In the genomic region with DNA sequence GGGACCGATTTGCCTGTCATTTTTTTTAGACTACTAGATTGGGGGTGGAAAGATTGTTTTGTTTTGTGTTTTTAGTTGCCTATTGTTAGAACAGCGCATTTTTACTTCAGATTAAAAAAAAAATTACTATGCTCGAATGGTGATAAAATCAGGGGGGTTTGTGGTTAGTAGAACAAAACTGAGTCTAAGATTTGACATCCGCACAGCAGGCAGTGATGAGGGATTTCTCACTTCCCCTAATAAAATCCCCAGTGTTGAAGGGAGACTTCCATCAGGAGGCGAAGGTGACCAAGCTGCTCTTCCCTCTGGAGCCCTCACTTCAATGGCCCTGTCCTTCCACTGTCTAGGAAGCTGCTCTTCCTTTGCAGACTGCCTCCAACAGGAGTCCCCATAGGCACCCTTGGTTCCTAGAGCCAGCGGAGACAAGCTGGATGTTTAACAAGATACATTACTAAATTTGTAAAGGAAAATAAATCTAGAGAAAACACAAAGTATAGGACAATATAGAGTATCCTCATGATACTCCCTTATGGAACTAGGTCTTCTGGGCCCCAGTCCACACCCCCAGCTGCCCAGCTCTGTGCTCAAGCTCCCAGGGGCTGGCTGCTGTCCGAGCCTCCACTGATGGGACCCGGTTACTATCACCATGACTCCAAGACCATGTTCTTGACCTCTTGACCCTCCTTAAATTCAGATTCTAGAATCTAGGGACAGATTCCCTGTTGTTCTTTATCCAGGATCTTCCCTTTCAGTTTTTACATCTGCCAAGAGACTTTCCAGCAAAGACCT, we compare ENCODE assay signal across 22 cellular contexts. TPM values are rescaled to one million over a fixed set of nuclear protein-coding genes. Genes with fewer than 3 reads are reported as not detected.
DNase-seq lines count a peak whose midpoint lies in the region; ATAC-seq and TF ChIP-seq lines count a peak whose summit lies in the region.
"Had no signal": no experiment of that assay in that cellular context is flagged by ENCODE, and none has a peak within 500 bp of the region (broad histone marks: within the 10 kb centered on the region; RNA-seq: fewer than 3 reads in every experiment).

No MANE protein-coding gene starts in this region.

- CTCF ChIA-PET in OCI-LY7 (lab: Charles Lee; ENCODE audit: unreplicated experiment): interaction anchor here (0.8 to 2.8 kb wide), 9 partner anchors 8 to 102 kb away, joined by 3 to 12 read pairs (median 4); no protein-coding TSS in a partner anchor

- H3K9me2 ChIP-seq in OCI-LY7 (ENCODE audit: insufficient read depth, low read length): no peaks in the 10 kb centered on the region

- H3K79me2 ChIP-seq in OCI-LY7 (ENCODE audit: insufficient read depth, low read depth, low read length): no peaks in the 10 kb centered on the region

- no TSS peak for BruUV-seq in OCI-LY7 (replicated peaks; lab: Mats Ljungman, UMichigan)

- TF ChIP-seq CTCF in OCI-LY7 (conservative IDR thresholded peaks at IDR 0.05; ENCODE audit: low read length): 0 out of 2 replicates have a peak, but pooled peaks have one; percentile 13

- H3K4me1 ChIP-seq in OCI-LY7 (ENCODE audit: insufficient read depth, low read length, poor library complexity, severe bottlenecking): peaks cover 99% of the 10 kb centered on the region
- H3K4me1 ChIP-seq: BE2C had no signal

- H3K4me1 Mint-ChIP-seq in central memory CD8-positive, alpha-beta T cell: peaks cover 47% of the 10 kb centered on the region
- H3K4me1 Mint-ChIP-seq in stimulated activated memory B cell treated with anti-CD40 and anti-IgM and Interleukin-4, amounts not matched to agents 10 μg/mL and 1 μg/mL and 100 μg/mL, for 72 hours: peaks cover 70% of the 10 kb centered on the region

- peak; percentile 38 for DNase-seq in activated CD8-positive, alpha-beta memory T cell treated with anti-CD3 and anti-CD28 coated beads for 24 hours
- no peak for DNase-seq in activated CD8-positive, alpha-beta memory T cell treated with anti-CD3 and anti-CD28 coated beads, Interleukin-2, amount 50 U/mL, for 4 hours
- DNase-seq in OCI-LY7 (ENCODE audit: low spot score) (peak; percentile 71), SKM-1 treated with dmso at 0.1 percent for 144 hours (lab: John Stamatoyannopoulos, UW; ENCODE audit: unreplicated experiment) (no peak), anterior cingulate cortex (lab: John Stamatoyannopoulos, UW) (no peak)
- DNase-seq in central memory CD8-positive, alpha-beta T cell (ENCODE audit: low spot score in 2 of 2): no peak
- no peak for DNase-seq in NK-92 treated with Interleukin-12 subunit alpha and Interleukin-12 subunit beta, amount 100 ng/mL, for 24 hours (lab: John Stamatoyannopoulos, UW)
- DNase-seq: activated CD4-positive, alpha-beta T cell treated with anti-CD3 and anti-CD28 coated beads for 1 hour; activated effector memory CD4-positive, alpha-beta T cell treated with anti-CD3 and anti-CD28 coated beads, Interleukin-2, amount 50 U/mL, for 16 hours; BE2C; body of pancreas; IMR-90; NCI-H146; NCI-H524 treated with DMSO at 0.1 percent for 48 hours; small intestine; stimulated activated CD4-positive, alpha-beta T cell treated with anti-CD3 and anti-CD28 coated beads, Interleukin-2, amount 100 ng/mL, for 48 hours; stimulated activated naive CD8-positive, alpha-beta T cell treated with anti-CD3 and anti-CD28 coated beads, Interleukin-15, amount 100 ng/mL, for 72 hours; T1000; trophoblast cell had no signal

- H4K20me1 ChIP-seq in OCI-LY7 (ENCODE audit: insufficient read depth, low read length): no peaks in the 10 kb centered on the region

- ATAC-seq in central memory CD8-positive, alpha-beta T cell (replicated peaks; ENCODE audit: extremely low read depth, poor library complexity, severe bottlenecking): peak; percentile 14
- peak; percentile 34 for ATAC-seq in stimulated activated memory B cell treated with anti-CD40 and anti-IgM and Interleukin-4, amounts not matched to agents 10 μg/mL and 1 μg/mL and 100 μg/mL, for 72 hours
- ATAC-seq: body of pancreas; stimulated activated naive CD8-positive, alpha-beta T cell treated with anti-CD3 and anti-CD28 coated beads, Interleukin-15, amount 100 ng/mL, for 72 hours had no signal

- peak overlapping the region; percentile 28 for H3K4me3 ChIP-seq in OCI-LY7 (ENCODE audit: low read depth, low read length, poor library complexity, severe bottlenecking)
- H3K4me3 ChIP-seq: body of pancreas had no signal

- no peak overlapping the region for H3K27ac Mint-ChIP-seq in central memory CD8-positive, alpha-beta T cell (ENCODE audit: low read depth)
- peak overlapping the region; percentile 46 for H3K27ac Mint-ChIP-seq in stimulated activated memory B cell treated with anti-CD40 and anti-IgM and Interleukin-4, amounts not matched to agents 10 μg/mL and 1 μg/mL and 100 μg/mL, for 72 hours
- H3K27ac Mint-ChIP-seq: stimulated activated naive CD8-positive, alpha-beta T cell treated with anti-CD3 and anti-CD28 coated beads, Interleukin-15, amount 100 ng/mL, for 72 hours had no signal

- intact Hi-C loops in OCI-LY7 (cut with micrococcal nuclease; ENCODE audit: unreplicated experiment): loop anchor here (1.0 to 10.0 kb wide), 2 partner anchors 31 to 288 kb away; a partner anchor contains a TSS

- no peaks in the 10 kb centered on the region for H3K9me3 ChIP-seq in OCI-LY7 (ENCODE audit: low read length)
- H3K9me3 ChIP-seq: BE2C, body of pancreas, neutrophil had no signal

- POLR2A ChIA-PET in OCI-LY7 (lab: Charles Lee): interaction anchor here (0.6 to 29.0 kb wide), 10 partner anchors 9 to 101 kb away, joined by 3 to 760 read pairs (median 6); a partner anchor contains a TSS

- H2AFZ ChIP-seq in OCI-LY7 (ENCODE audit: low read length): no peak overlapping the region

- H3K36me3 Mint-ChIP-seq in central memory CD8-positive, alpha-beta T cell (ENCODE audit: insufficient read depth): peaks cover 3% of the 10 kb centered on the region
- no peaks in the 10 kb centered on the region for H3K36me3 Mint-ChIP-seq in stimulated activated memory B cell treated with anti-CD40 and anti-IgM and Interleukin-4, amounts not matched to agents 10 μg/mL and 1 μg/mL and 100 μg/mL, for 72 hours

- no peaks in the 10 kb centered on the region for H3K27me3 Mint-ChIP-seq in central memory CD8-positive, alpha-beta T cell
- no peaks in the 10 kb centered on the region for H3K27me3 Mint-ChIP-seq in stimulated activated memory B cell treated with anti-CD40 and anti-IgM and Interleukin-4, amounts not matched to agents 10 μg/mL and 1 μg/mL and 100 μg/mL, for 72 hours

- no peaks in the 10 kb centered on the region for H3K36me3 ChIP-seq in OCI-LY7 (ENCODE audit: insufficient read depth, low read length)
- H3K36me3 ChIP-seq: BE2C, neutrophil had no signal

- no peaks in the 10 kb centered on the region for H3K9me3 Mint-ChIP-seq in central memory CD8-positive, alpha-beta T cell
- H3K9me3 Mint-ChIP-seq in stimulated activated memory B cell treated with anti-CD40 and anti-IgM and Interleukin-4, amounts not matched to agents 10 μg/mL and 1 μg/mL and 100 μg/mL, for 72 hours: no peaks in the 10 kb centered on the region
- H3K9me3 Mint-ChIP-seq: stimulated activated naive CD8-positive, alpha-beta T cell treated with anti-CD3 and anti-CD28 coated beads, Interleukin-15, amount 100 ng/mL, for 72 hours had no signal

- H3K4me3 Mint-ChIP-seq in central memory CD8-positive, alpha-beta T cell: no peak overlapping the region
- H3K4me3 Mint-ChIP-seq in stimulated activated memory B cell treated with anti-CD40 and anti-IgM and Interleukin-4, amounts not matched to agents 10 μg/mL and 1 μg/mL and 100 μg/mL, for 72 hours: no peak overlapping the region
- H3K4me3 Mint-ChIP-seq: stimulated activated naive CD8-positive, alpha-beta T cell treated with anti-CD3 and anti-CD28 coated beads, Interleukin-15, amount 100 ng/mL, for 72 hours had no signal

- peak overlapping the region; percentile 86 for H3K4me2 ChIP-seq in OCI-LY7 (ENCODE audit: low read length)

- H3K27ac ChIP-seq in OCI-LY7 (ENCODE audit: low read depth, low read length, poor library complexity, severe bottlenecking): peak overlapping the region; percentile 70
- H3K27ac ChIP-seq: body of pancreas, neutrophil had no signal

RNA-seq across cellular contexts. Expression of a gene that starts 31.0 kb away (rescaled TPM):
- 11.6 and 13.3 TPM in 2 replicates for total RNA-seq in OCI-LY7 (2014; rRNA removed; shearing (Covaris generic))
- 26.5 and 31.1 TPM in 2 replicates for total RNA-seq in OCI-LY7 (2022)
- total RNA-seq: MCF 10A had no signal

Comparison
In these comparisons a context has a peak if more than half of its experiments do, and no peak if none do; other contexts are left out.
1. DNase-seq: peak in activated CD8-positive, alpha-beta memory T cell treated with anti-CD3 and anti-CD28 coated beads for 24 hours (single experiment) and OCI-LY7 (single experiment); none in activated CD8-positive, alpha-beta memory T cell treated with anti-CD3 and anti-CD28 coated beads, Interleukin-2, amount 50 U/mL, for 4 hours (single experiment), central memory CD8-positive, alpha-beta T cell (0 of 2), SKM-1 treated with dmso at 0.1 percent for 144 hours (single experiment), NK-92 treated with Interleukin-12 subunit alpha and Interleukin-12 subunit beta, amount 100 ng/mL, for 24 hours (single experiment) and anterior cingulate cortex (0 of 58).